In genomic region chr12:89081709-89082108, GRCh38 we compare ENCODE assay signal across 2 cellular contexts.
TF ChIP-seq lines count a peak whose summit lies in the region.

No MANE protein-coding gene starts in this region.

TF ChIP-seq in GM23338, 12 proteins besides CTCF, POLR2A, EP300 and RAD21:
- TF ChIP-seq CREB1 (CRISPR knock-in tag; IDR thresholded peaks at IDR 0.05; ENCODE audit: low read depth) (no peak), STAT1 (IDR thresholded peaks at IDR 0.05; ENCODE audit: unreplicated experiment) (no peak), EZH2phosphoT487 (IDR thresholded peaks at IDR 0.05; ENCODE audit: unreplicated experiment) (no peak), ETS1 (IDR thresholded peaks at IDR 0.05) (no peak)

TF ChIP-seq in H1, 55 proteins besides CTCF, POLR2A, EP300 and RAD21:
- TF ChIP-seq CREB1 (IDR thresholded peaks at IDR 0.05) (no peak), KDM1A (IDR thresholded peaks at IDR 0.05; ENCODE audit: borderline replicate concordance, low read length) (no peak), MAFK (IDR thresholded peaks at IDR 0.05; ENCODE audit: low read depth, low read length) (no peak), NRF1 (IDR thresholded peaks at IDR 0.05; ENCODE audit: low read depth, low read length) (no peak), TEAD4 (IDR thresholded peaks at IDR 0.05; ENCODE audit: low read depth, low read length) (no peak), TCF12 (IDR thresholded peaks at IDR 0.05; ENCODE audit: low read depth, low read length) (no peak), RBBP5 (IDR thresholded peaks at IDR 0.05; ENCODE audit: borderline replicate concordance, low read depth, low read length) (no peak), POU5F1 (IDR thresholded peaks at IDR 0.05; ENCODE audit: low read depth, low read length) (no peak), TAF1 (IDR thresholded peaks at IDR 0.05; ENCODE audit: low read depth, low read length) (no peak), CTBP2 (IDR thresholded peaks at IDR 0.05; ENCODE audit: borderline replicate concordance, insufficient read depth, insufficient read length, low read length) (no peak), E2F6 (IDR thresholded peaks at IDR 0.05) (no peak), CBX8 (IDR thresholded peaks at IDR 0.05; ENCODE audit: borderline replicate concordance, low read depth, low read length) (no peak), GABPA (IDR thresholded peaks at IDR 0.05; ENCODE audit: borderline replicate concordance, insufficient read depth, low read length) (no peak), SP1 (IDR thresholded peaks at IDR 0.05; ENCODE audit: low read depth, low read length) (no peak), PHF8 (conservative IDR thresholded peaks at IDR 0.05; ENCODE audit: low read depth, low read length) (no peak), SRF (IDR thresholded peaks at IDR 0.05; ENCODE audit: low read depth, low read length) (no peak), SUZ12 (IDR thresholded peaks at IDR 0.05; ENCODE audit: low read length) (no peak), HDAC2 (IDR thresholded peaks at IDR 0.05; ENCODE audit: borderline replicate concordance in 1 of 2, low read depth in 2 of 2, low read length in 2 of 2) (no peak)
